Comparison of ENCODE assay signal across 12 cellular contexts in the genomic region with DNA sequence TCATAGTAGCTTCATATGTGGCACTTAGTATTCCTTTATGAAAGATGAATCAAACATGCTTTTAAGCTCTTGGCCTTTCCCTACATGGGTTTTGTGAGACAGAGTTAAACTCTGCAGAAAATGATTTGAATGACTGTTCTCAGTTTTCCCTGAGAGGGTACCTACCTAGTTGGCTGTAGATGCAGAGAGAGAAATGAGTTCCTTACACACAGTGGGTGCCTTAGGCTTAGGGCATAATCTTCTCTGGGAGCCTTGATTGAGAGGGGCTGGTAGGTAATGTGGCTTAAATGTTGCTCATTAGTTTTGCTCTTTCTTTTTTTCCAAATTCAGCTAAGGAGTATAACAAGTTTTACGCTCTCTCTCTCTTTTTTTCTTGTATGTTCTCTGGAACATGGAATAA. TPM values are rescaled to one million over a fixed set of nuclear protein-coding genes. Genes with fewer than 3 reads are reported as not detected.
DNase-seq lines count a peak whose midpoint lies in the region; ATAC-seq, FAIRE-seq and TF ChIP-seq lines count a peak whose summit lies in the region.
"Had no signal": no experiment of that assay in that cellular context is flagged by ENCODE, and none has a peak within 500 bp of the region (broad histone marks: within the 10 kb centered on the region; RNA-seq: fewer than 3 reads in every experiment).

No MANE protein-coding gene starts in this region.

- no peaks in the 10 kb centered on the region for H3K9me3 Mint-ChIP-seq in CD8-positive, alpha-beta T cell

- peak overlapping the region; percentile 70 for H3K27ac Mint-ChIP-seq in CD8-positive, alpha-beta T cell

- H3K27me3 Mint-ChIP-seq in CD8-positive, alpha-beta T cell (ENCODE audit: low read depth): no peaks in the 10 kb centered on the region

- CTCF ChIA-PET in CD8-positive, alpha-beta T cell (lab: Charles Lee): interaction anchor here (1.3 to 2.0 kb wide), 3 partner anchors 21 to 215 kb away, joined by 3 to 6 read pairs (median 4); no protein-coding TSS in a partner anchor
- CTCF ChIA-PET in K562 (lab: Yijun Ruan, JAX; ENCODE audit: low intra/inter-chr PET ratio): no interaction called here

- TF ChIP-seq POLR2A in K562 (conservative IDR thresholded peaks at IDR 0.05) (no peak), prostate gland (IDR thresholded peaks at IDR 0.05) (no peak)

- H2AFZ ChIP-seq in Loucy (ENCODE audit: low read length) (no peak overlapping the region), K562 (ENCODE audit: low read depth, low read length) (no peak overlapping the region)

- H3K36me3 ChIP-seq in CD8-positive, alpha-beta T cell (ENCODE audit: insufficient read depth, low read length): no peaks in the 10 kb centered on the region
- no peaks in the 10 kb centered on the region; the same call in 1 of the 2 replicates for H3K36me3 ChIP-seq in Loucy (ENCODE audit: insufficient read depth, low read length)
- H3K36me3 ChIP-seq in K562 (ENCODE audit: control insufficient read depth, insufficient read depth, low read length): peaks cover 11% of the 10 kb centered on the region; the same call in 1 of the 3 replicates
- H3K36me3 ChIP-seq in prostate gland: no peaks in the 10 kb centered on the region
- H3K36me3 ChIP-seq: ascending aorta, tibial nerve had no signal

- no peak overlapping the region for H3K27ac ChIP-seq in CD8-positive, alpha-beta T cell (ENCODE audit: low read depth, low read length)
- H3K27ac ChIP-seq in K562 (ENCODE audit: extremely low read depth, low read depth, low read length) (peak overlapping the region; percentile 42; the same call in 2 of the 3 replicates), prostate gland (peak overlapping the region; percentile 18 to 43)
- H3K27ac ChIP-seq: ascending aorta, tibial nerve had no signal

- in situ Hi-C loops in K562 (cut with MboI): no loop called here

- H3F3A ChIP-seq in Loucy (ENCODE audit: low read depth): no peaks in the 10 kb centered on the region

- TF ChIP-seq RAD21 in K562 (CRISPR knock-in tag; conservative IDR thresholded peaks at IDR 0.05 in 1 of 2, IDR thresholded peaks at IDR 0.05 in 1 of 2): no peak

- peaks cover 13% of the 10 kb centered on the region for H3K36me3 Mint-ChIP-seq in CD8-positive, alpha-beta T cell

- H3K4me3 ChIP-seq in CD8-positive, alpha-beta T cell (ENCODE audit: low read depth, low read length): no peak overlapping the region
- H3K4me3 ChIP-seq in Loucy (ENCODE audit: low read length, poor library complexity, severe bottlenecking): peak overlapping the region; percentile 80
- H3K4me3 ChIP-seq in K562: peak overlapping the region; percentile 16; the same call in 1 of the 2 replicates
- H3K4me3 ChIP-seq in prostate gland: no peak overlapping the region
- H3K4me3 ChIP-seq: tibial nerve had no signal

- peaks cover 67% of the 10 kb centered on the region for H3K4me1 Mint-ChIP-seq in CD8-positive, alpha-beta T cell (ENCODE audit: low read depth)

- no TSS peak for BruUV-seq in K562 (replicated peaks; lab: Mats Ljungman, UMichigan)

- FAIRE-seq in K562 (lab: Jason Lieb, UNC) (no peak), urothelium cell line (lab: Jason Lieb, UNC) (no peak)

- no peak for ATAC-seq in CD8-positive, alpha-beta T cell
- ATAC-seq in K562 (peak; percentile 19), GM21723 (IDR thresholded peaks at IDR 0.05; ENCODE audit: unreplicated experiment) (no peak)

- TF ChIP-seq EP300 in K562 (IDR thresholded peaks at IDR 0.05; ENCODE audit: low read length): no peak

- H3K9me1 ChIP-seq in K562 (ENCODE audit: control insufficient read depth, insufficient read depth, low read length): no peaks in the 10 kb centered on the region

- DNase-seq in CD8-positive, alpha-beta T cell: no peak
- no peak for DNase-seq in K562 (ENCODE audit: extremely low read depth in 1 of 4, low spot score in 3 of 4)
- DNase-seq in prostate gland (ENCODE audit: low spot score): no peak
- DNase-seq in islet precursor cell: no peak
- DNase-seq in NK-92 treated with Interleukin-12 subunit alpha and Interleukin-12 subunit beta, amount 100 ng/mL, for 24 hours (lab: John Stamatoyannopoulos, UW): no peak
- DNase-seq in urothelium cell line (ENCODE audit: low spot score): no peak
- DNase-seq: NCI-H2107; stimulated activated CD4-positive, alpha-beta T cell treated with anti-CD3 and anti-CD28 coated beads, Interleukin-4, amount 100 ng/mL, for 4 hours had no signal

- H3K27me3 ChIP-seq in CD8-positive, alpha-beta T cell (ENCODE audit: insufficient read depth, low read length): no peaks in the 10 kb centered on the region
- H3K27me3 ChIP-seq in Loucy (ENCODE audit: insufficient read depth, low read length, poor library complexity, severe bottlenecking) (no peaks in the 10 kb centered on the region), K562 (ENCODE audit: control insufficient read depth in 2 of 2, insufficient read depth in 2 of 2, low read length in 2 of 2) (no peaks in the 10 kb centered on the region), prostate gland (replicated peaks; ENCODE audit: insufficient read depth) (no peaks in the 10 kb centered on the region)
- H3K27me3 ChIP-seq: ascending aorta, tibial nerve had no signal

- no peak for TF ChIP-seq CTCF in CD8-positive, alpha-beta T cell (IDR thresholded peaks at IDR 0.05)
- TF ChIP-seq CTCF in Loucy (conservative IDR thresholded peaks at IDR 0.05; ENCODE audit: low read length): no peak
- no peak for TF ChIP-seq CTCF in K562 (IDR thresholded peaks at IDR 0.05 in 2 of 3, conservative IDR thresholded peaks at IDR 0.05 in 1 of 3; ENCODE audit: insufficient read depth in 2 of 3, low read depth in 1 of 3, low read length in 3 of 3)
- no peak for TF ChIP-seq CTCF in prostate gland (IDR thresholded peaks at IDR 0.05)

- H3K79me2 ChIP-seq in Loucy (ENCODE audit: insufficient read depth, low read length) (peaks cover 69% of the 10 kb centered on the region), K562 (ENCODE audit: control insufficient read depth, insufficient read depth, low read length) (peaks cover 70% of the 10 kb centered on the region)

- H4K20me1 ChIP-seq in Loucy (ENCODE audit: insufficient read depth, low read length, poor library complexity, severe bottlenecking) (peaks cover 61% of the 10 kb centered on the region), K562 (replicated peaks; ENCODE audit: control insufficient read depth, insufficient read depth, low read length) (peaks cover 21% of the 10 kb centered on the region)

- peaks cover 50% of the 10 kb centered on the region for H3K4me1 ChIP-seq in CD8-positive, alpha-beta T cell (ENCODE audit: insufficient read depth, low read length)
- H3K4me1 ChIP-seq in Loucy (ENCODE audit: insufficient read depth, low read length, poor library complexity, severe bottlenecking): peaks cover 51% of the 10 kb centered on the region
- peaks cover 14 to 24% of the 10 kb centered on the region in 2 experiments for H3K4me1 ChIP-seq in K562 (replicated peaks in 1 of 2; ENCODE audit: control insufficient read depth in 2 of 2, insufficient read depth in 2 of 2, low read length in 2 of 2)
- H3K4me1 ChIP-seq in prostate gland (replicated peaks): peaks cover 12% of the 10 kb centered on the region

- H3K9ac ChIP-seq in Loucy (ENCODE audit: low read depth, low read length, poor library complexity, severe bottlenecking) (peak overlapping the region; percentile 77), K562 (ENCODE audit: insufficient read depth in 1 of 2, low read depth in 2 of 2, low read length in 2 of 2) (peak overlapping the region in 1 of 2 experiments; percentile 50; a peak in 2 of 4 replicates)

- POLR2A ChIA-PET in CD8-positive, alpha-beta T cell (lab: Charles Lee): interaction anchor here (0.6 to 1.7 kb wide), 2 partner anchors 11 to 19 kb away, joined by 3 to 6 read pairs; no protein-coding TSS in a partner anchor
- POLR2A ChIA-PET in K562 (lab: Yijun Ruan, JAX): interaction anchor here (0.6 to 1.8 kb wide), 7 partner anchors 10 to 326 kb away, joined by 3 to 7 read pairs (median 3); no protein-coding TSS in a partner anchor

- H3K4me3 Mint-ChIP-seq in CD8-positive, alpha-beta T cell: peak overlapping the region; percentile 13

- no peaks in the 10 kb centered on the region for H3K9me2 ChIP-seq in Loucy (replicated peaks; ENCODE audit: low read depth, low read length)

- 71% methylated on average over 1 of the region's 1 CpG for WGBS in K562 (ENCODE audit: insufficient coverage, low coverage, missing lambda C conversion rate)
- WGBS in prostate gland: 35% methylated on average over 1 of the region's 1 CpG

- no peaks in the 10 kb centered on the region for H3K9me3 ChIP-seq in CD8-positive, alpha-beta T cell (ENCODE audit: low read length)
- no peaks in the 10 kb centered on the region for H3K9me3 ChIP-seq in Loucy (ENCODE audit: insufficient read depth, low read depth, low read length)
- no peaks in the 10 kb centered on the region for H3K9me3 ChIP-seq in K562 (replicated peaks; ENCODE audit: control insufficient read depth, insufficient read depth, low read depth, low read length)
- H3K9me3 ChIP-seq in prostate gland: no peaks in the 10 kb centered on the region
- H3K9me3 ChIP-seq: ascending aorta, tibial nerve had no signal

- intact Hi-C loops in CD8-positive, alpha-beta T cell (cut with DNase I, micrococcal nuclease): no loop called here
- intact Hi-C loops in K562 (cut with micrococcal nuclease): no loop called here
- intact Hi-C loops in prostate gland (cut with DNase I): no loop called here

- H3K4me2 ChIP-seq in Loucy (ENCODE audit: low read depth, low read length, poor library complexity, severe bottlenecking): peak overlapping the region; percentile 99
- H3K4me2 ChIP-seq in K562 (ENCODE audit: insufficient read depth, low read length): peak overlapping the region; percentile 66

TF ChIP-seq in K562, 482 proteins besides CTCF, POLR2A, EP300 and RAD21 (continues in another document):
- TF ChIP-seq ZKSCAN1 (IDR thresholded peaks at IDR 0.05; ENCODE audit: low read depth, low read length): peak; percentile 96

RNA-seq across cellular contexts. Expression of a gene that starts 3.0 kb away (rescaled TPM):
- 10 to 100 TPM; 51.3 to 56.4 TPM for total RNA-seq in CD8-positive, alpha-beta T cell
- total RNA-seq in K562 (2011; cell fraction: chromatin; rRNA removed; ENCODE audit: low replicate concordance): 23.1 and 114 TPM in 2 replicates
- 15.7 and 23.2 TPM in 2 replicates for total RNA-seq in K562 (2011; cell fraction: nucleolus; rRNA removed)
- total RNA-seq in K562 (2011; cell fraction: nucleoplasm; rRNA removed): 37.5 and 49.5 TPM in 2 replicates
- total RNA-seq in K562 (2014; rRNA removed) (50.9 and 61.3 TPM in 2 replicates), K562 (2014; rRNA removed; fragmentation: Illumina TruSeq; extraction: Trizol) (87.4 and 99.1 TPM in 2 replicates), K562 (2015; rRNA removed; fragmentation: Illumina TruSeq; extraction: Trizol) (79.8 and 83.2 TPM in 2 replicates), K562 (2021) (61.5 and 63.9 TPM in 2 replicates), prostate gland (10 to 100 TPM; 48.2 to 71.0 TPM)
- polyA plus RNA-seq in K562 (2011; rRNA removed) (71.8 and 83.5 TPM in 2 replicates), K562 (2014; fragmentation: Illumina TruSeq; extraction: Trizol) (67.9 and 78.2 TPM in 2 replicates), K562 (2014; fragmentation: Nextera tagmentation; extraction: Ambion mirVana) (10 to 100 TPM; 16.9 to 19.8 TPM), K562 (2014; rRNA removed) (50.6 and 56.7 TPM in 2 replicates)
- polyA plus RNA-seq in K562 (2011; cell fraction: cytosol; rRNA removed): 12.0 and 34.1 TPM in 2 replicates
- 44.6 and 76.9 TPM in 2 replicates for polyA plus RNA-seq in K562 (2011; cell fraction: nucleus; rRNA removed)
- polyA plus RNA-seq in K562 (2012): 56.1 and 58.5 TPM in 2 replicates
- 190 and 200 TPM in 2 replicates for polyA minus RNA-seq in K562 (2011; rRNA and poly(A)+ RNA removed)
- 36.9 and 45.0 TPM in 2 replicates for polyA minus RNA-seq in K562 (2011; cell fraction: cytosol; rRNA and poly(A)+ RNA removed)
- polyA minus RNA-seq in K562 (2011; cell fraction: nucleus; rRNA and poly(A)+ RNA removed): 52.9 and 97.6 TPM in 2 replicates

Comparison
In these comparisons a context has a peak if more than half of its experiments do, and no peak if none do; other contexts are left out.
1. H3K4me3 ChIP-seq: peak in Loucy (single experiment) and K562 (single experiment); none in CD8-positive, alpha-beta T cell (single experiment) and prostate gland (0 of 2).